In the genomic region with DNA sequence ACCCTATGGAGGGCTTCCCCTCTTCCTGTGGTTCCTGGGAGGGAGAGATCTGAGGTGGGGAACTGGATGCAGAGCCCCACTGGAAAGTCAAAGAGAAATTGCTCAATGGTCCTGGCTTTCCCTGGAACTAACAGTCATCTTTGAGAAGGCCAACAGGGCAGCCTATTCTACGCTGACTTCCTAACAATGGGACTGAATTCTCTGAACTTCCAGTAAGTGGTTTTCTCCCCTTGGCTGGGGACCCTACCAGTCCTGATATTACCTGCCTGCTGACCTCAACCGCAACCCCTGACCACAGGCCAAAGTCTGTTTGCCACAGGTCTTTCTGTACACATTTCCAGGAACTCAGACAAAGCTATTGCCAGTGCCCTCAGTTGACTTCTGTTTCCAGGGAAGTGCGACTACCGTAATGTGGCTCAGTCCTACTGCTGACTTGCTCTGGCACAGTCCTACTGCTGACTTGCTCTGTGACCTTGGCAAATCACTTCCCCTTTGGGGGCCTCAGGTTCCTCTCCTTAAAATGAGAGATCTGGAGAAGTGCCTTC, we compare ENCODE assay signal across 3 cellular contexts.
A peak's percentile ranks its signal among the peaks of the same experiment; 100 is the strongest.
TF ChIP-seq lines count a peak whose summit lies in the region.

No MANE protein-coding gene starts in this region.

TF ChIP-seq in SK-N-SH, 30 proteins besides CTCF, POLR2A, EP300 and RAD21 (continues in another document):
- TF ChIP-seq, protein P1, sequence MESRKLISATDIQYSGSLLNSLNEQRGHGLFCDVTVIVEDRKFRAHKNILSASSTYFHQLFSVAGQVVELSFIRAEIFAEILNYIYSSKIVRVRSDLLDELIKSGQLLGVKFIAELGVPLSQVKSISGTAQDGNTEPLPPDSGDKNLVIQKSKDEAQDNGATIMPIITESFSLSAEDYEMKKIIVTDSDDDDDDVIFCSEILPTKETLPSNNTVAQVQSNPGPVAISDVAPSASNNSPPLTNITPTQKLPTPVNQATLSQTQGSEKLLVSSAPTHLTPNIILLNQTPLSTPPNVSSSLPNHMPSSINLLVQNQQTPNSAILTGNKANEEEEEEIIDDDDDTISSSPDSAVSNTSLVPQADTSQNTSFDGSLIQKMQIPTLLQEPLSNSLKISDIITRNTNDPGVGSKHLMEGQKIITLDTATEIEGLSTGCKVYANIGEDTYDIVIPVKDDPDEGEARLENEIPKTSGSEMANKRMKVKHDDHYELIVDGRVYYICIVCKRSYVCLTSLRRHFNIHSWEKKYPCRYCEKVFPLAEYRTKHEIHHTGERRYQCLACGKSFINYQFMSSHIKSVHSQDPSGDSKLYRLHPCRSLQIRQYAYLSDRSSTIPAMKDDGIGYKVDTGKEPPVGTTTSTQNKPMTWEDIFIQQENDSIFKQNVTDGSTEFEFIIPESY (IDR thresholded peaks at IDR 0.05; ENCODE audit: borderline replicate concordance, low read depth): no peak
- no peak for TF ChIP-seq TEAD4 (IDR thresholded peaks at IDR 0.05; ENCODE audit: borderline replicate concordance, insufficient read depth)
- no peak for TF ChIP-seq GABPA (IDR thresholded peaks at IDR 0.05; ENCODE audit: low read depth)
- TF ChIP-seq POLR2AphosphoS5 (IDR thresholded peaks at IDR 0.05; ENCODE audit: low read depth, low read length): no peak
- TF ChIP-seq FOXJ3 (CRISPR knock-in tag; IDR thresholded peaks at IDR 0.05): no peak
- TF ChIP-seq SIN3A (IDR thresholded peaks at IDR 0.05; ENCODE audit: borderline replicate concordance, low read depth, low read length): no peak
- TF ChIP-seq, protein P2, sequence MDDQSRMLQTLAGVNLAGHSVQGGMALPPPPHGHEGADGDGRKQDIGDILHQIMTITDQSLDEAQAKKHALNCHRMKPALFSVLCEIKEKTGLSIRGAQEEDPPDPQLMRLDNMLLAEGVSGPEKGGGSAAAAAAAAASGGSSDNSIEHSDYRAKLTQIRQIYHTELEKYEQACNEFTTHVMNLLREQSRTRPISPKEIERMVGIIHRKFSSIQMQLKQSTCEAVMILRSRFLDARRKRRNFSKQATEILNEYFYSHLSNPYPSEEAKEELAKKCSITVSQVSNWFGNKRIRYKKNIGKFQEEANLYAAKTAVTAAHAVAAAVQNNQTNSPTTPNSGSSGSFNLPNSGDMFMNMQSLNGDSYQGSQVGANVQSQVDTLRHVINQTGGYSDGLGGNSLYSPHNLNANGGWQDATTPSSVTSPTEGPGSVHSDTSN (IDR thresholded peaks at IDR 0.05): no peak
- no peak for TF ChIP-seq JUND (IDR thresholded peaks at IDR 0.05)
- TF ChIP-seq, protein P3, sequence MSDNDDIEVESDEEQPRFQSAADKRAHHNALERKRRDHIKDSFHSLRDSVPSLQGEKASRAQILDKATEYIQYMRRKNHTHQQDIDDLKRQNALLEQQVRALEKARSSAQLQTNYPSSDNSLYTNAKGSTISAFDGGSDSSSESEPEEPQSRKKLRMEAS (IDR thresholded peaks at IDR 0.05; ENCODE audit: low read depth): no peak
- TF ChIP-seq, protein P4, sequence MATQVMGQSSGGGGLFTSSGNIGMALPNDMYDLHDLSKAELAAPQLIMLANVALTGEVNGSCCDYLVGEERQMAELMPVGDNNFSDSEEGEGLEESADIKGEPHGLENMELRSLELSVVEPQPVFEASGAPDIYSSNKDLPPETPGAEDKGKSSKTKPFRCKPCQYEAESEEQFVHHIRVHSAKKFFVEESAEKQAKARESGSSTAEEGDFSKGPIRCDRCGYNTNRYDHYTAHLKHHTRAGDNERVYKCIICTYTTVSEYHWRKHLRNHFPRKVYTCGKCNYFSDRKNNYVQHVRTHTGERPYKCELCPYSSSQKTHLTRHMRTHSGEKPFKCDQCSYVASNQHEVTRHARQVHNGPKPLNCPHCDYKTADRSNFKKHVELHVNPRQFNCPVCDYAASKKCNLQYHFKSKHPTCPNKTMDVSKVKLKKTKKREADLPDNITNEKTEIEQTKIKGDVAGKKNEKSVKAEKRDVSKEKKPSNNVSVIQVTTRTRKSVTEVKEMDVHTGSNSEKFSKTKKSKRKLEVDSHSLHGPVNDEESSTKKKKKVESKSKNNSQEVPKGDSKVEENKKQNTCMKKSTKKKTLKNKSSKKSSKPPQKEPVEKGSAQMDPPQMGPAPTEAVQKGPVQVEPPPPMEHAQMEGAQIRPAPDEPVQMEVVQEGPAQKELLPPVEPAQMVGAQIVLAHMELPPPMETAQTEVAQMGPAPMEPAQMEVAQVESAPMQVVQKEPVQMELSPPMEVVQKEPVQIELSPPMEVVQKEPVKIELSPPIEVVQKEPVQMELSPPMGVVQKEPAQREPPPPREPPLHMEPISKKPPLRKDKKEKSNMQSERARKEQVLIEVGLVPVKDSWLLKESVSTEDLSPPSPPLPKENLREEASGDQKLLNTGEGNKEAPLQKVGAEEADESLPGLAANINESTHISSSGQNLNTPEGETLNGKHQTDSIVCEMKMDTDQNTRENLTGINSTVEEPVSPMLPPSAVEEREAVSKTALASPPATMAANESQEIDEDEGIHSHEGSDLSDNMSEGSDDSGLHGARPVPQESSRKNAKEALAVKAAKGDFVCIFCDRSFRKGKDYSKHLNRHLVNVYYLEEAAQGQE (IDR thresholded peaks at IDR 0.05; ENCODE audit: low read depth, low read length): no peak
- no peak for TF ChIP-seq YY1 (IDR thresholded peaks at IDR 0.05; ENCODE audit: low read depth)

TF ChIP-seq in SK-N-SH treated with all-trans-retinoic acid at 6 μM for 48 hours, 23 proteins besides CTCF, POLR2A, EP300 and RAD21:
- TF ChIP-seq SNAI2 (CRISPR knock-in tag; IDR thresholded peaks at IDR 0.05) (no peak), ZFP3 (CRISPR knock-in tag; IDR thresholded peaks at IDR 0.05) (no peak), TOX (CRISPR knock-in tag; IDR thresholded peaks at IDR 0.05; ENCODE audit: borderline replicate concordance) (no peak), PPARA (CRISPR knock-in tag; IDR thresholded peaks at IDR 0.05; ENCODE audit: borderline replicate concordance) (no peak), ESRRG (CRISPR knock-in tag; IDR thresholded peaks at IDR 0.05) (no peak)
TF ChIP-seq in SK-N-SH treated with all-trans-retinoic acid at 6 μM for 48 hours: peak in this region for 0.

TF ChIP-seq in HepG2, 621 proteins besides CTCF, POLR2A, EP300 and RAD21 (continues in another document):
- TF ChIP-seq KDM5A (IDR thresholded peaks at IDR 0.05; ENCODE audit: borderline replicate concordance, low read length) (no peak), BRCA1 (CRISPR knock-in tag; IDR thresholded peaks at IDR 0.05) (0 out of 2 replicates have a peak, but pooled peaks have one; percentile 74), RORA (CRISPR knock-in tag; IDR thresholded peaks at IDR 0.05) (no peak), FOXA1 (IDR thresholded peaks at IDR 0.05) (no peak), FOXA1 (CRISPR knock-in tag; IDR thresholded peaks at IDR 0.05) (peak; percentile 93), TAF15 (IDR thresholded peaks at IDR 0.05; ENCODE audit: low read depth, low read length, poor library complexity, severe bottlenecking) (no peak), GATA4 (IDR thresholded peaks at IDR 0.05; ENCODE audit: borderline replicate concordance, low read depth) (peak; percentile 92; the same call in 1 of the 2 replicates), TOPORS (CRISPR knock-in tag; IDR thresholded peaks at IDR 0.05) (peak; percentile 81; the same call in 1 of the 2 replicates), ZNF501 (CRISPR knock-in tag; IDR thresholded peaks at IDR 0.05) (peak; percentile 66)
- TF ChIP-seq, protein P5, sequence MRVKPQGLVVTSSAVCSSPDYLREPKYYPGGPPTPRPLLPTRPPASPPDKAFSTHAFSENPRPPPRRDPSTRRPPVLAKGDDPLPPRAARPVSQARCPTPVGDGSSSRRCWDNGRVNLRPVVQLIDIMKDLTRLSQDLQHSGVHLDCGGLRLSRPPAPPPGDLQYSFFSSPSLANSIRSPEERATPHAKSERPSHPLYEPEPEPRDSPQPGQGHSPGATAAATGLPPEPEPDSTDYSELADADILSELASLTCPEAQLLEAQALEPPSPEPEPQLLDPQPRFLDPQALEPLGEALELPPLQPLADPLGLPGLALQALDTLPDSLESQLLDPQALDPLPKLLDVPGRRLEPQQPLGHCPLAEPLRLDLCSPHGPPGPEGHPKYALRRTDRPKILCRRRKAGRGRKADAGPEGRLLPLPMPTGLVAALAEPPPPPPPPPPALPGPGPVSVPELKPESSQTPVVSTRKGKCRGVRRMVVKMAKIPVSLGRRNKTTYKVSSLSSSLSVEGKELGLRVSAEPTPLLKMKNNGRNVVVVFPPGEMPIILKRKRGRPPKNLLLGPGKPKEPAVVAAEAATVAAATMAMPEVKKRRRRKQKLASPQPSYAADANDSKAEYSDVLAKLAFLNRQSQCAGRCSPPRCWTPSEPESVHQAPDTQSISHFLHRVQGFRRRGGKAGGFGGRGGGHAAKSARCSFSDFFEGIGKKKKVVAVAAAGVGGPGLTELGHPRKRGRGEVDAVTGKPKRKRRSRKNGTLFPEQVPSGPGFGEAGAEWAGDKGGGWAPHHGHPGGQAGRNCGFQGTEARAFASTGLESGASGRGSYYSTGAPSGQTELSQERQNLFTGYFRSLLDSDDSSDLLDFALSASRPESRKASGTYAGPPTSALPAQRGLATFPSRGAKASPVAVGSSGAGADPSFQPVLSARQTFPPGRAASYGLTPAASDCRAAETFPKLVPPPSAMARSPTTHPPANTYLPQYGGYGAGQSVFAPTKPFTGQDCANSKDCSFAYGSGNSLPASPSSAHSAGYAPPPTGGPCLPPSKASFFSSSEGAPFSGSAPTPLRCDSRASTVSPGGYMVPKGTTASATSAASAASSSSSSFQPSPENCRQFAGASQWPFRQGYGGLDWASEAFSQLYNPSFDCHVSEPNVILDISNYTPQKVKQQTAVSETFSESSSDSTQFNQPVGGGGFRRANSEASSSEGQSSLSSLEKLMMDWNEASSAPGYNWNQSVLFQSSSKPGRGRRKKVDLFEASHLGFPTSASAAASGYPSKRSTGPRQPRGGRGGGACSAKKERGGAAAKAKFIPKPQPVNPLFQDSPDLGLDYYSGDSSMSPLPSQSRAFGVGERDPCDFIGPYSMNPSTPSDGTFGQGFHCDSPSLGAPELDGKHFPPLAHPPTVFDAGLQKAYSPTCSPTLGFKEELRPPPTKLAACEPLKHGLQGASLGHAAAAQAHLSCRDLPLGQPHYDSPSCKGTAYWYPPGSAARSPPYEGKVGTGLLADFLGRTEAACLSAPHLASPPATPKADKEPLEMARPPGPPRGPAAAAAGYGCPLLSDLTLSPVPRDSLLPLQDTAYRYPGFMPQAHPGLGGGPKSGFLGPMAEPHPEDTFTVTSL (CRISPR knock-in tag; IDR thresholded peaks at IDR 0.05; ENCODE audit: borderline replicate concordance): peak; percentile 97
- TF ChIP-seq, protein P6, sequence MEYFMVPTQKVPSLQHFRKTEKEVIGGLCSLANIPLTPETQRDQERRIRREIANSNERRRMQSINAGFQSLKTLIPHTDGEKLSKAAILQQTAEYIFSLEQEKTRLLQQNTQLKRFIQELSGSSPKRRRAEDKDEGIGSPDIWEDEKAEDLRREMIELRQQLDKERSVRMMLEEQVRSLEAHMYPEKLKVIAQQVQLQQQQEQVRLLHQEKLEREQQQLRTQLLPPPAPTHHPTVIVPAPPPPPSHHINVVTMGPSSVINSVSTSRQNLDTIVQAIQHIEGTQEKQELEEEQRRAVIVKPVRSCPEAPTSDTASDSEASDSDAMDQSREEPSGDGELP (IDR thresholded peaks at IDR 0.05; ENCODE audit: borderline replicate concordance, low read depth): peak; percentile 62; the same call in 1 of the 2 replicates
- TF ChIP-seq, protein P7, sequence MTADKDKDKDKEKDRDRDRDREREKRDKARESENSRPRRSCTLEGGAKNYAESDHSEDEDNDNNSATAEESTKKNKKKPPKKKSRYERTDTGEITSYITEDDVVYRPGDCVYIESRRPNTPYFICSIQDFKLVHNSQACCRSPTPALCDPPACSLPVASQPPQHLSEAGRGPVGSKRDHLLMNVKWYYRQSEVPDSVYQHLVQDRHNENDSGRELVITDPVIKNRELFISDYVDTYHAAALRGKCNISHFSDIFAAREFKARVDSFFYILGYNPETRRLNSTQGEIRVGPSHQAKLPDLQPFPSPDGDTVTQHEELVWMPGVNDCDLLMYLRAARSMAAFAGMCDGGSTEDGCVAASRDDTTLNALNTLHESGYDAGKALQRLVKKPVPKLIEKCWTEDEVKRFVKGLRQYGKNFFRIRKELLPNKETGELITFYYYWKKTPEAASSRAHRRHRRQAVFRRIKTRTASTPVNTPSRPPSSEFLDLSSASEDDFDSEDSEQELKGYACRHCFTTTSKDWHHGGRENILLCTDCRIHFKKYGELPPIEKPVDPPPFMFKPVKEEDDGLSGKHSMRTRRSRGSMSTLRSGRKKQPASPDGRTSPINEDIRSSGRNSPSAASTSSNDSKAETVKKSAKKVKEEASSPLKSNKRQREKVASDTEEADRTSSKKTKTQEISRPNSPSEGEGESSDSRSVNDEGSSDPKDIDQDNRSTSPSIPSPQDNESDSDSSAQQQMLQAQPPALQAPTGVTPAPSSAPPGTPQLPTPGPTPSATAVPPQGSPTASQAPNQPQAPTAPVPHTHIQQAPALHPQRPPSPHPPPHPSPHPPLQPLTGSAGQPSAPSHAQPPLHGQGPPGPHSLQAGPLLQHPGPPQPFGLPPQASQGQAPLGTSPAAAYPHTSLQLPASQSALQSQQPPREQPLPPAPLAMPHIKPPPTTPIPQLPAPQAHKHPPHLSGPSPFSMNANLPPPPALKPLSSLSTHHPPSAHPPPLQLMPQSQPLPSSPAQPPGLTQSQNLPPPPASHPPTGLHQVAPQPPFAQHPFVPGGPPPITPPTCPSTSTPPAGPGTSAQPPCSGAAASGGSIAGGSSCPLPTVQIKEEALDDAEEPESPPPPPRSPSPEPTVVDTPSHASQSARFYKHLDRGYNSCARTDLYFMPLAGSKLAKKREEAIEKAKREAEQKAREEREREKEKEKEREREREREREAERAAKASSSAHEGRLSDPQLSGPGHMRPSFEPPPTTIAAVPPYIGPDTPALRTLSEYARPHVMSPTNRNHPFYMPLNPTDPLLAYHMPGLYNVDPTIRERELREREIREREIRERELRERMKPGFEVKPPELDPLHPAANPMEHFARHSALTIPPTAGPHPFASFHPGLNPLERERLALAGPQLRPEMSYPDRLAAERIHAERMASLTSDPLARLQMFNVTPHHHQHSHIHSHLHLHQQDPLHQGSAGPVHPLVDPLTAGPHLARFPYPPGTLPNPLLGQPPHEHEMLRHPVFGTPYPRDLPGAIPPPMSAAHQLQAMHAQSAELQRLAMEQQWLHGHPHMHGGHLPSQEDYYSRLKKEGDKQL (CRISPR knock-in tag; IDR thresholded peaks at IDR 0.05; ENCODE audit: low read depth): peak; percentile 91
- TF ChIP-seq, protein P8, sequence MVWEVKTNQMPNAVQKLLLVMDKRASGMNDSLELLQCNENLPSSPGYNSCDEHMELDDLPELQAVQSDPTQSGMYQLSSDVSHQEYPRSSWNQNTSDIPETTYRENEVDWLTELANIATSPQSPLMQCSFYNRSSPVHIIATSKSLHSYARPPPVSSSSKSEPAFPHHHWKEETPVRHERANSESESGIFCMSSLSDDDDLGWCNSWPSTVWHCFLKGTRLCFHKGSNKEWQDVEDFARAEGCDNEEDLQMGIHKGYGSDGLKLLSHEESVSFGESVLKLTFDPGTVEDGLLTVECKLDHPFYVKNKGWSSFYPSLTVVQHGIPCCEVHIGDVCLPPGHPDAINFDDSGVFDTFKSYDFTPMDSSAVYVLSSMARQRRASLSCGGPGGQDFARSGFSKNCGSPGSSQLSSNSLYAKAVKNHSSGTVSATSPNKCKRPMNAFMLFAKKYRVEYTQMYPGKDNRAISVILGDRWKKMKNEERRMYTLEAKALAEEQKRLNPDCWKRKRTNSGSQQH (CRISPR knock-in tag; IDR thresholded peaks at IDR 0.05; ENCODE audit: low read depth): peak; percentile 92
- TF ChIP-seq, protein P9, sequence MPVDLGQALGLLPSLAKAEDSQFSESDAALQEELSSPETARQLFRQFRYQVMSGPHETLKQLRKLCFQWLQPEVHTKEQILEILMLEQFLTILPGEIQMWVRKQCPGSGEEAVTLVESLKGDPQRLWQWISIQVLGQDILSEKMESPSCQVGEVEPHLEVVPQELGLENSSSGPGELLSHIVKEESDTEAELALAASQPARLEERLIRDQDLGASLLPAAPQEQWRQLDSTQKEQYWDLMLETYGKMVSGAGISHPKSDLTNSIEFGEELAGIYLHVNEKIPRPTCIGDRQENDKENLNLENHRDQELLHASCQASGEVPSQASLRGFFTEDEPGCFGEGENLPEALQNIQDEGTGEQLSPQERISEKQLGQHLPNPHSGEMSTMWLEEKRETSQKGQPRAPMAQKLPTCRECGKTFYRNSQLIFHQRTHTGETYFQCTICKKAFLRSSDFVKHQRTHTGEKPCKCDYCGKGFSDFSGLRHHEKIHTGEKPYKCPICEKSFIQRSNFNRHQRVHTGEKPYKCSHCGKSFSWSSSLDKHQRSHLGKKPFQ (CRISPR knock-in tag; IDR thresholded peaks at IDR 0.05; ENCODE audit: insufficient replicate concordance): no peak
